21 cellular contexts compared by ENCODE assay signal in genomic region chr1:121544500-121544899, GRCh38.
DNase-seq lines count a peak whose midpoint lies in the region; ATAC-seq, FAIRE-seq and TF ChIP-seq lines count a peak whose summit lies in the region.
"Had no signal": no experiment of that assay in that cellular context is flagged by ENCODE, and none has a peak within 500 bp of the region (broad histone marks: within the 10 kb centered on the region; RNA-seq: fewer than 3 reads in every experiment).

No MANE protein-coding gene starts in this region.

- dilution Hi-C loops in endothelial cell of umbilical vein (cut with MboI; ENCODE audit: extremely low pct_ligation_motif_present, low sequenced_read_pairs), result no loop called here

- H3K27ac Mint-ChIP-seq in MCF 10A (ENCODE audit: low read depth, unreplicated experiment), result peak overlapping the region; percentile 96
- H3K27ac Mint-ChIP-seq in astrocyte (ENCODE audit: unreplicated experiment), result peak overlapping the region; percentile 59
- no peak overlapping the region for H3K27ac Mint-ChIP-seq in osteocyte (ENCODE audit: unreplicated experiment)
- H3K27ac Mint-ChIP-seq: CD4-positive, alpha-beta T cell; HFFc6 had no signal

- H3K9me3 Mint-ChIP-seq in MCF 10A (ENCODE audit: unreplicated experiment), result no peaks in the 10 kb centered on the region
- H3K9me3 Mint-ChIP-seq in astrocyte (ENCODE audit: unreplicated experiment), result no peaks in the 10 kb centered on the region
- no peaks in the 10 kb centered on the region for H3K9me3 Mint-ChIP-seq in osteocyte (ENCODE audit: unreplicated experiment)
- H3K9me3 Mint-ChIP-seq: CD4-positive, alpha-beta T cell; GM23338; HFFc6 had no signal

- POLR2A ChIA-PET in MCF 10A (lab: Yijun Ruan, JAX), result interaction anchor here (0.6 kb wide), 1 partner anchor 47 kb away, joined by 3 read pairs; no protein-coding TSS in a partner anchor
- POLR2A ChIA-PET in endothelial cell of umbilical vein (lab: Charles Lee), result no interaction called here
- POLR2A ChIA-PET in RWPE1 (lab: Yijun Ruan, JAX; ENCODE audit: low non-redundant PET), result no interaction called here

- H3K4me1 ChIP-seq in breast epithelium, result no peaks in the 10 kb centered on the region
- no peaks in the 10 kb centered on the region for H3K4me1 ChIP-seq in astrocyte (ENCODE audit: insufficient read depth, low read length)
- H3K4me1 ChIP-seq in endothelial cell of umbilical vein (ENCODE audit: control insufficient read depth, extremely low read depth, insufficient read depth, low read length), result no peaks in the 10 kb centered on the region
- H3K4me1 ChIP-seq: A549, Caco-2 had no signal

- intact Hi-C loops in MCF 10A (cut with micrococcal nuclease) (no loop called here), breast epithelium (cut with DNase I; ENCODE audit: low total_unique reads) (no loop called here), endothelial cell of umbilical vein (cut with micrococcal nuclease) (no loop called here)

- H3K79me2 ChIP-seq in astrocyte (ENCODE audit: insufficient read depth, low read length), result no peaks in the 10 kb centered on the region
- H3K79me2 ChIP-seq in endothelial cell of umbilical vein (ENCODE audit: control insufficient read depth, insufficient read depth, low read length), result no peaks in the 10 kb centered on the region

- H3K27me3 ChIP-seq in breast epithelium (no peaks in the 10 kb centered on the region), astrocyte (ENCODE audit: insufficient read depth, low read length) (no peaks in the 10 kb centered on the region), endothelial cell of umbilical vein (ENCODE audit: control insufficient read depth in 2 of 2, insufficient read depth in 2 of 2, low read length in 2 of 2) (no peaks in the 10 kb centered on the region)

- H3K9me3 ChIP-seq in breast epithelium (no peaks in the 10 kb centered on the region), astrocyte (ENCODE audit: insufficient read depth, low read depth, low read length) (no peaks in the 10 kb centered on the region), endothelial cell of umbilical vein (replicated peaks; ENCODE audit: control insufficient read depth, insufficient read depth, low read length) (no peaks in the 10 kb centered on the region)
- H3K9me3 ChIP-seq: A549, Caco-2 had no signal

- no peak overlapping the region for H3K27ac ChIP-seq in breast epithelium
- H3K27ac ChIP-seq in astrocyte (ENCODE audit: low read depth, low read length), result no peak overlapping the region
- H3K27ac ChIP-seq in endothelial cell of umbilical vein (ENCODE audit: insufficient read depth, low read depth, low read length), result no peak overlapping the region
- no peak overlapping the region for H3K27ac ChIP-seq in RWPE1
- H3K27ac ChIP-seq: 22Rv1, A549, C4-2B had no signal

- ATAC-seq in HG02885 (IDR thresholded peaks at IDR 0.05; ENCODE audit: poor library complexity, unreplicated experiment), result no peak
- ATAC-seq: A549, GM23338, HCT116 had no signal

- no peaks in the 10 kb centered on the region for H3K9me1 ChIP-seq in endothelial cell of umbilical vein (replicated peaks; ENCODE audit: control insufficient read depth, extremely low read depth, insufficient read depth, low read length)

- BruUV-seq in MCF 10A (replicated peaks; lab: Mats Ljungman, UMichigan), result no TSS peak
- TSS peak; percentile 56 for BruUV-seq in endothelial cell of umbilical vein (replicated peaks; lab: Mats Ljungman, UMichigan)

- DNase-seq in MCF 10A (ENCODE audit: unreplicated experiment) (no peak), breast epithelium (ENCODE audit: low spot score in 2 of 2) (no peak), astrocyte (ENCODE audit: low read depth) (no peak), endothelial cell of umbilical vein (ENCODE audit: low read depth, low spot score) (no peak), osteocyte (ENCODE audit: extremely low spot score, unreplicated experiment) (no peak), RWPE1 (ENCODE audit: low spot score) (no peak)
- DNase-seq: AML-193; Caco-2; CD4-positive, alpha-beta T cell; GDM1; HFFc6 had no signal

- CTCF ChIA-PET in MCF 10A (lab: Yijun Ruan, JAX) (no interaction called here), endothelial cell of umbilical vein (lab: Charles Lee) (interaction anchor here (1.0 kb wide), 1 partner anchor 26 kb away, joined by 4 read pairs; no protein-coding TSS in a partner anchor), RWPE1 (lab: Yijun Ruan, JAX) (no interaction called here)

- H3K36me3 ChIP-seq in breast epithelium (no peaks in the 10 kb centered on the region), astrocyte (ENCODE audit: insufficient read depth, low read length) (no peaks in the 10 kb centered on the region), endothelial cell of umbilical vein (ENCODE audit: control insufficient read depth in 2 of 2, extremely low read depth in 1 of 2, insufficient read depth in 2 of 2, low read length in 2 of 2) (no peaks in the 10 kb centered on the region)

- no peak for FAIRE-seq in astrocyte (lab: Jason Lieb, UNC)
- no peak for FAIRE-seq in endothelial cell of umbilical vein (lab: Jason Lieb, UNC)
- FAIRE-seq: A549, D721Med, GM12892, GM18507, H54 had no signal

- TF ChIP-seq CTCF in MCF 10A (IDR thresholded peaks at IDR 0.05; ENCODE audit: unreplicated experiment), result no peak
- TF ChIP-seq CTCF in breast epithelium (IDR thresholded peaks at IDR 0.05), result no peak
- TF ChIP-seq CTCF in astrocyte (IDR thresholded peaks at IDR 0.05; ENCODE audit: insufficient read depth, low read depth, low read length), result no peak
- TF ChIP-seq CTCF in endothelial cell of umbilical vein (IDR thresholded peaks at IDR 0.05; ENCODE audit: extremely low read depth in 1 of 2, insufficient read depth in 1 of 2, low read depth in 1 of 2, low read length in 2 of 2), result no peak
- no peak for TF ChIP-seq CTCF in osteocyte (IDR thresholded peaks at IDR 0.05)
- TF ChIP-seq CTCF in RWPE1 (conservative IDR thresholded peaks at IDR 0.05; ENCODE audit: low read depth), result no peak

- H4K20me1 ChIP-seq in astrocyte (ENCODE audit: insufficient read depth, low read length) (no peaks in the 10 kb centered on the region), endothelial cell of umbilical vein (replicated peaks; ENCODE audit: control insufficient read depth, extremely low read depth, insufficient read depth, low read length) (no peaks in the 10 kb centered on the region)

- H3K36me3 Mint-ChIP-seq in MCF 10A (ENCODE audit: insufficient read depth, unreplicated experiment) (no peaks in the 10 kb centered on the region), astrocyte (ENCODE audit: low read depth, unreplicated experiment) (no peaks in the 10 kb centered on the region), osteocyte (ENCODE audit: unreplicated experiment) (no peaks in the 10 kb centered on the region)

- H3K9ac ChIP-seq in astrocyte (ENCODE audit: low read length), result no peak overlapping the region
- H3K9ac ChIP-seq in endothelial cell of umbilical vein (replicated peaks; ENCODE audit: extremely low read depth, insufficient read depth, low read length), result no peak overlapping the region

- H3K4me3 ChIP-seq in breast epithelium (no peak overlapping the region), astrocyte (ENCODE audit: insufficient read depth, low read depth, low read length) (no peak overlapping the region), endothelial cell of umbilical vein (replicated peaks in 1 of 3; ENCODE audit: insufficient read depth in 1 of 3, low read depth in 1 of 3, low read length in 3 of 3) (no peak overlapping the region)
- H3K4me3 ChIP-seq: A549, GM23338 had no signal

- H3K27me3 Mint-ChIP-seq in MCF 10A (ENCODE audit: insufficient read depth, unreplicated experiment) (no peaks in the 10 kb centered on the region), astrocyte (ENCODE audit: low read depth, unreplicated experiment) (no peaks in the 10 kb centered on the region), osteocyte (ENCODE audit: unreplicated experiment) (peaks cover 6% of the 10 kb centered on the region)
- H3K27me3 Mint-ChIP-seq: CD4-positive, alpha-beta T cell had no signal

- no peak overlapping the region for H3K4me2 ChIP-seq in astrocyte (ENCODE audit: low read length)
- H3K4me2 ChIP-seq in endothelial cell of umbilical vein (ENCODE audit: insufficient read depth, low read length), result no peak overlapping the region
- H3K4me2 ChIP-seq: A549, GM23338 had no signal

- no peak overlapping the region for H2AFZ ChIP-seq in astrocyte (ENCODE audit: low read depth, low read length)
- H2AFZ ChIP-seq in endothelial cell of umbilical vein (ENCODE audit: low read depth, low read length), result no peak overlapping the region
- H2AFZ ChIP-seq: GM23338 had no signal

- peaks cover 22% of the 10 kb centered on the region for H3K4me1 Mint-ChIP-seq in MCF 10A (ENCODE audit: insufficient read depth, unreplicated experiment)
- H3K4me1 Mint-ChIP-seq in astrocyte (ENCODE audit: low read depth, unreplicated experiment), result peaks cover 2% of the 10 kb centered on the region
- peaks cover 2% of the 10 kb centered on the region for H3K4me1 Mint-ChIP-seq in osteocyte (ENCODE audit: unreplicated experiment)

- no peak overlapping the region for H3K4me3 Mint-ChIP-seq in MCF 10A (ENCODE audit: unreplicated experiment)
- no peak overlapping the region for H3K4me3 Mint-ChIP-seq in astrocyte (ENCODE audit: unreplicated experiment)
- H3K4me3 Mint-ChIP-seq in osteocyte (ENCODE audit: unreplicated experiment), result no peak overlapping the region
- H3K4me3 Mint-ChIP-seq: CD4-positive, alpha-beta T cell; GM23338; HFFc6 had no signal

- TF ChIP-seq POLR2A in breast epithelium (IDR thresholded peaks at IDR 0.05) (no peak), endothelial cell of umbilical vein (IDR thresholded peaks at IDR 0.05; ENCODE audit: low read depth, low read length) (no peak)

TF ChIP-seq in endothelial cell of umbilical vein, 7 proteins besides CTCF, POLR2A, EP300 and RAD21:
- TF ChIP-seq MAX (IDR thresholded peaks at IDR 0.05; ENCODE audit: insufficient read depth, insufficient read length) (no peak), JUN (IDR thresholded peaks at IDR 0.05; ENCODE audit: borderline replicate concordance, insufficient read depth, insufficient read length, low read depth) (no peak), GATA2 (IDR thresholded peaks at IDR 0.05; ENCODE audit: insufficient read depth, insufficient read length, low read depth, low read length) (no peak), EZH2 (IDR thresholded peaks at IDR 0.05; ENCODE audit: borderline replicate concordance, low read depth, low read length, severe bottlenecking) (no peak), POLR2AphosphoS5 (IDR thresholded peaks at IDR 0.05; ENCODE audit: insufficient read depth, low read depth, low read length) (no peak), FOS (IDR thresholded peaks at IDR 0.05; ENCODE audit: borderline replicate concordance, insufficient read depth, low read length) (no peak), MYC (IDR thresholded peaks at IDR 0.05; ENCODE audit: low read depth, low read length) (no peak)
